Comparison of ENCODE assay signal across 19 cellular contexts in genomic region chr1:162085991-162086390, GRCh38. TPM values are rescaled to one million over a fixed set of nuclear protein-coding genes. Genes with fewer than 3 reads are reported as not detected.
"Had no signal": no experiment of that assay in that cellular context is flagged by ENCODE, and none has a peak within 500 bp of the region (broad histone marks: within the 10 kb centered on the region; RNA-seq: fewer than 3 reads in every experiment).

No MANE protein-coding gene starts in this region.

- ATAC-seq: gastrocnemius medialis, heart right ventricle, left cardiac atrium, left ventricle myocardium superior, lower lobe of right lung had no signal

- H3K27me3 ChIP-seq: dorsolateral prefrontal cortex, esophagus squamous epithelium, gastrocnemius medialis, heart right ventricle, left lung had no signal

- H3K27ac ChIP-seq: coronary artery, esophagus squamous epithelium, gastrocnemius medialis, heart right ventricle, left lung, lower lobe of right lung had no signal

- H3K36me3 ChIP-seq: esophagus squamous epithelium, gastrocnemius medialis, heart right ventricle, left lung, lower lobe of right lung had no signal

- H3K4me1 ChIP-seq: esophagus squamous epithelium, gastrocnemius medialis, left lung, lower lobe of right lung had no signal

- H3K9me3 ChIP-seq: esophagus squamous epithelium, gastrocnemius medialis, left lung, lower lobe of right lung had no signal

- DNase-seq: dermis blood vessel endothelial cell; dorsolateral prefrontal cortex; effector CD4-positive, alpha-beta T cell; effector memory CD4-positive, alpha-beta T cell; esophagus squamous epithelium; foreskin fibroblast; foreskin melanocyte; gastrocnemius medialis; glutamatergic neuron; head of caudate nucleus; heart right ventricle; hippocampal formation; left cardiac atrium; left lung; left ventricle myocardium superior; lower lobe of right lung; mesenchymal stem cell had no signal

- H3K4me3 ChIP-seq: coronary artery, dorsolateral prefrontal cortex, esophagus squamous epithelium, gastrocnemius medialis, heart right ventricle, left lung, lower lobe of right lung had no signal

RNA-seq across cellular contexts. Expression of gene NOS1AP, which starts 16.5 kb away (rescaled TPM):
- polyA plus RNA-seq: keratinocyte had no signal
